3 cellular contexts compared by ENCODE assay signal in the genomic region with DNA sequence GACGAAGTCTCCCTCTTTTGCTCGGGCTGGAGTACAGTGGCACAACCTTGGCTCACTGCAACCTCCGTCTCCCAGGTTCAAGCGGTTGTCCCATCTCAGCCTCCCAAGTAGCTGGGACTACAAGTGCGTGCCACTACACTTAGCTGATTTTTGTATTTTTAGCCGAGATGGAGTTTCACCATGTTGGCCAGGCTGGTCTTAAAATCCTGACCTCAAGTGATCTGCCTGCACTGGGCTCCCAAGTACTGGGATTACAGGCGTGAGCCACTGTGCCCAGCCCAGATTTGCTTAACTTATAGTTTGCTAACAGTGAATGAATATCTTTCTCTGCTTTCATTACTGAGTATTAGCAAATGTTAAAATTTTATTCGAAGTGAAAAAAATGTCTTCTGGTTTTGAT.
"Had no signal": no experiment of that assay in that cellular context is flagged by ENCODE, and none has a peak within 500 bp of the region (broad histone marks: within the 10 kb centered on the region; RNA-seq: fewer than 3 reads in every experiment).

No MANE protein-coding gene starts in this region.

- ATAC-seq: GM12878 had no signal

- DNase-seq: GDM1, GF-D8 had no signal

- H3K4me3 ChIP-seq: GM12878 had no signal
